Comparison of ENCODE assay signal across 11 cellular contexts in the genomic region with DNA sequence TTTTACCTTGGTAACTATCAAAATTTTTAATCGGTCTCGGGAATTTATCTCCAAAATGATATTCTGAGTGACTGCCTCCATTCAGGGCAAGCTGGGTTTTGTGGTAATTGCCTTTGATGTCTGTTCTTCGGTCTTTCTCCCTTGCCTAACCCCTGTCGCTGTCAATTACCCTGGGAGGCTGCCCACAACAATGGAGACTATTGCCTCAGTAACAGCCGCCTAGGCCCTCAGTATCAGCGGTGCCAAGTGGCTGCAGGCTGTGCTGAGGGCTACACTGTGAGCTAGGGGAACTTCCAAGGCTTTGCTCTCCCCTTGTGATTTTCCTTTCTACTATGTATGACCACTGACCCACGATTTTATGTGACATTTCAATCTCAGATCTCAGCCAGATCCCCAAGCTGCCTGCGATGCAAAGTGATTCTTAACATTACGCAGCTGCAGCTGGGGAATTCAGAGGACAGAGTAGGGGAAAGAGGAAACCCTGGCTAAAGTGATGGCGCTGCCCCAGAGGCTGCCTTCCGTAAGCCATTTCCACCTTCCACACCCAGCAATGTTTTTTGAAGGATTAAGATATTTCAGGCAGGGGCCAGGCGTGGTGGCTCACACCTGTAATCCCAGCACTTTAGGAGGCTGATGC. TPM values are rescaled to one million over a fixed set of nuclear protein-coding genes. Genes with fewer than 3 reads are reported as not detected.
DNase-seq lines count a peak whose midpoint lies in the region; ATAC-seq and TF ChIP-seq lines count a peak whose summit lies in the region.
"Had no signal": no experiment of that assay in that cellular context is flagged by ENCODE, and none has a peak within 500 bp of the region (broad histone marks: within the 10 kb centered on the region; RNA-seq: fewer than 3 reads in every experiment).

No MANE protein-coding gene starts in this region.

- TF ChIP-seq CTCF in AG04450 (IDR thresholded peaks at IDR 0.05; ENCODE audit: low read depth, low read length) (no peak), activated B cell treated with CpG ODN at 0.5 μM for 24 hours (IDR thresholded peaks at IDR 0.05) (no peak)

- peak overlapping the region; percentile 7 for H3K4me3 Mint-ChIP-seq in activated B cell treated with CpG ODN at 0.5 μM for 24 hours

- H3K27me3 ChIP-seq in AG04450 (ENCODE audit: control insufficient read depth, insufficient read depth, low read length) = no peaks in the 10 kb centered on the region
- no peaks in the 10 kb centered on the region for H3K27me3 ChIP-seq in H7 (ENCODE audit: control insufficient read depth, insufficient read depth, low read length)

- no peaks in the 10 kb centered on the region for H3K9me3 Mint-ChIP-seq in activated B cell treated with CpG ODN at 0.5 μM for 24 hours

- no peak overlapping the region for H3K27ac Mint-ChIP-seq in activated B cell treated with CpG ODN at 0.5 μM for 24 hours

- peak overlapping the region; percentile 47 for H3K27ac ChIP-seq in AG04450 (ENCODE audit: low read depth, low read length)
- H3K27ac ChIP-seq: KMS-11 had no signal

- DNase-seq in AG04450 (ENCODE audit: low read depth, low spot score) = no peak
- peak; percentile 54 for DNase-seq in H7
- no peak for DNase-seq in activated B cell treated with CpG ODN at 0.5 μM for 24 hours
- DNase-seq in islet precursor cell = peak; percentile 67
- no peak for DNase-seq in foreskin melanocyte
- DNase-seq in LoVo (ENCODE audit: low spot score) = no peak
- no peak for DNase-seq in activated CD4-positive, alpha-beta T cell treated with anti-CD3 and anti-CD28 coated beads for 1 hour
- DNase-seq: activated CD4-positive, alpha-beta T cell treated with anti-CD3 and anti-CD28 coated beads for 48 hours; mammary epithelial cell had no signal

- no peaks in the 10 kb centered on the region for H3K9me3 ChIP-seq in AG04450 (ENCODE audit: control insufficient read depth, insufficient read depth, low read length)

- no peaks in the 10 kb centered on the region for H3K36me3 Mint-ChIP-seq in activated B cell treated with CpG ODN at 0.5 μM for 24 hours (ENCODE audit: low read depth)

- no peak for ATAC-seq in activated B cell treated with CpG ODN at 0.5 μM for 24 hours (ENCODE audit: low read depth)
- no peak for ATAC-seq in GM21528 (IDR thresholded peaks at IDR 0.05; ENCODE audit: low FRiP score, unreplicated experiment)

- no peaks in the 10 kb centered on the region for H3K36me3 ChIP-seq in H7 (replicated peaks; ENCODE audit: control insufficient read depth, insufficient read depth, low read length)

- CTCF ChIA-PET in AG04450 (lab: Charles Lee) = no interaction called here
- CTCF ChIA-PET in activated B cell treated with CpG ODN at 0.5 μM for 24 hours (lab: Charles Lee) = no interaction called here

- peaks cover 18% of the 10 kb centered on the region for H3K4me1 Mint-ChIP-seq in activated B cell treated with CpG ODN at 0.5 μM for 24 hours

- peak overlapping the region; percentile 20; the same call in 1 of the 2 replicates for H3K4me3 ChIP-seq in AG04450 (ENCODE audit: low read depth, low read length)
- H3K4me3 ChIP-seq in H7 (ENCODE audit: insufficient read depth, low read depth, low read length) = no peak overlapping the region

- H3K27me3 Mint-ChIP-seq in activated B cell treated with CpG ODN at 0.5 μM for 24 hours = peaks cover 3% of the 10 kb centered on the region

- intact Hi-C loops in activated B cell treated with CpG ODN at 0.5 μM for 24 hours (cut with micrococcal nuclease) = no loop called here

- POLR2A ChIA-PET in AG04450 (lab: Yijun Ruan, JAX) (interaction anchor here (0.6 kb wide), 1 partner anchor 14 kb away, joined by 3 read pairs; no protein-coding TSS in a partner anchor), activated B cell treated with CpG ODN at 0.5 μM for 24 hours (lab: Charles Lee) (no interaction called here)

RNA-seq across cellular contexts. Expression of gene REST, which starts 36.2 kb away (rescaled TPM):
- 23.9 and 30.6 TPM in 2 replicates for polyA plus RNA-seq in AG04450 (2011; rRNA removed)
- 53.6 and 66.1 TPM in 2 replicates for polyA minus RNA-seq in AG04450 (2011; rRNA and poly(A)+ RNA removed)
- 43.5 and 72.0 TPM in 2 replicates for total RNA-seq in H7 (2014; rRNA removed; shearing (Covaris generic))
- 48.3 and 49.1 TPM in 2 replicates for total RNA-seq in activated B cell treated with CpG ODN at 0.5 μM for 24 hours

RNA-seq across cellular contexts. Expression of gene SPINK2, which starts 50.0 kb away (rescaled TPM):
- not detected in 2 replicates for polyA plus RNA-seq in AG04450 (2011; rRNA removed)
- not detected in 2 replicates for polyA minus RNA-seq in AG04450 (2011; rRNA and poly(A)+ RNA removed)
- total RNA-seq in H7 (2014; rRNA removed; shearing (Covaris generic)) = 1.3 and 4.5 TPM in 2 replicates
- 1.2 TPM in 1 of 2 replicates, not detected in the other for total RNA-seq in activated B cell treated with CpG ODN at 0.5 μM for 24 hours
- total RNA-seq: mammary epithelial cell had no signal
- polyA plus RNA-seq: mammary epithelial cell had no signal

Comparison
In these comparisons a context has a peak if more than half of its experiments do, and no peak if none do; other contexts are left out.
1. DNase-seq: peak in H7 (single experiment) and islet precursor cell (single experiment); none in AG04450 (single experiment), activated B cell treated with CpG ODN at 0.5 μM for 24 hours (single experiment), foreskin melanocyte (single experiment), LoVo (single experiment) and activated CD4-positive, alpha-beta T cell treated with anti-CD3 and anti-CD28 coated beads for 1 hour (single experiment).